Comparison of ENCODE assay signal across 1 cellular context in the genomic region with DNA sequence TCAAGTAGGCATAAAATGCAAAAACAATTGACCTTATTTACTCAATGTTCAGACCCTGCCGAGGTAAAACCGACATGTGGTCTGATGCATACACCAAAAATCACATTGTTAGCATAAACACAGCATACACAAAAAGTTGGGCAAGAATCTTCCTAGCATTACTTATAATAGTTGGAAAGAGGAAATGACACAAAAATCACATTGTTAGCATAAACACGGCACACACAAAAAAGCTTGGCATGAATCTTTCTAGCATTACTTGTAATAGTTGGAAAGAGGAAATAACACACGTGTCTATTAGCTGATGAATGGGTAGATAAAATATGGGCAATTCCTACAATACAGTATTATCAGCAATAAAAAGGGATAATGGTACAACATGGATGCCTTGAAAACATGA.
TF ChIP-seq lines count a peak whose summit lies in the region.

No MANE protein-coding gene starts in this region.

TF ChIP-seq in SK-N-SH treated with all-trans-retinoic acid at 6 μM for 48 hours, 23 proteins besides CTCF, POLR2A, EP300 and RAD21 (continued from another document):
- TF ChIP-seq, protein P1, sequence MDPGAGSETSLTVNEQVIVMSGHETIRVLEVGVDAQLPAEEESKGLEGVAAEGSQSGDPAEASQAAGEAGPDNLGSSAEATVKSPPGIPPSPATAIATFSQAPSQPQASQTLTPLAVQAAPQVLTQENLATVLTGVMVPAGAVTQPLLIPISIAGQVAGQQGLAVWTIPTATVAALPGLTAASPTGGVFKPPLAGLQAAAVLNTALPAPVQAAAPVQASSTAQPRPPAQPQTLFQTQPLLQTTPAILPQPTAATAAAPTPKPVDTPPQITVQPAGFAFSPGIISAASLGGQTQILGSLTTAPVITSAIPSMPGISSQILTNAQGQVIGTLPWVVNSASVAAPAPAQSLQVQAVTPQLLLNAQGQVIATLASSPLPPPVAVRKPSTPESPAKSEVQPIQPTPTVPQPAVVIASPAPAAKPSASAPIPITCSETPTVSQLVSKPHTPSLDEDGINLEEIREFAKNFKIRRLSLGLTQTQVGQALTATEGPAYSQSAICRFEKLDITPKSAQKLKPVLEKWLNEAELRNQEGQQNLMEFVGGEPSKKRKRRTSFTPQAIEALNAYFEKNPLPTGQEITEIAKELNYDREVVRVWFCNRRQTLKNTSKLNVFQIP (CRISPR knock-in tag; IDR thresholded peaks at IDR 0.05; ENCODE audit: borderline replicate concordance, low read depth), result no peak
- no peak for TF ChIP-seq TCF4 (CRISPR knock-in tag; IDR thresholded peaks at IDR 0.05; ENCODE audit: borderline replicate concordance)
